Comparison of ENCODE assay signal across 8 cellular contexts in genomic region chr4:62709618-62710252, GRCh38.
A peak's percentile ranks its signal among the peaks of the same experiment; 100 is the strongest.
DNase-seq lines count a peak whose midpoint lies in the region; ATAC-seq and TF ChIP-seq lines count a peak whose summit lies in the region.

No MANE protein-coding gene starts in this region.

- no peaks in the 10 kb centered on the region for H3K79me2 ChIP-seq in GM23248 (ENCODE audit: insufficient read depth)

- no peaks in the 10 kb centered on the region for H3K9me3 ChIP-seq in GM23248 (ENCODE audit: low read depth)
- no peaks in the 10 kb centered on the region for H3K9me3 ChIP-seq in breast epithelium
- H3K9me3 ChIP-seq in right lobe of liver, result no peaks in the 10 kb centered on the region

- DNase-seq in GM23248, result peak; percentile 9
- DNase-seq in NCI-H510A (lab: John Stamatoyannopoulos, UW), result peak; percentile 16
- DNase-seq in breast epithelium (ENCODE audit: low spot score in 2 of 2), result no peak
- DNase-seq in right lobe of liver, result no peak
- DNase-seq in mesenteric fat pad (ENCODE audit: low spot score), result no peak

- 3 to 12% methylated on average over 3 of the region's 3 CpGs for WGBS in GM23248 (ENCODE audit: low coverage in 1 of 2, low lambda C conversion rate in 2 of 2, missing lambda C conversion rate in 2 of 2), 2 experiments
- WGBS in right lobe of liver (ENCODE audit: insufficient coverage, low coverage, low lambda C conversion rate, missing lambda C conversion rate), result 35% methylated on average over 3 of the region's 3 CpGs

- TF ChIP-seq CTCF in 22Rv1 (IDR thresholded peaks at IDR 0.05), result peak; percentile 73
- peak in 2 of 3 donors; percentile 27 to 29 for TF ChIP-seq CTCF in breast epithelium (IDR thresholded peaks at IDR 0.05)
- peak; percentile 39 to 55 (median 46) for TF ChIP-seq CTCF in right lobe of liver (IDR thresholded peaks at IDR 0.05)

- H3K27ac ChIP-seq in 22Rv1 (no peak overlapping the region), GM23248 (no peak overlapping the region), breast epithelium (no peak overlapping the region), right lobe of liver (no peak overlapping the region)

- ATAC-seq in right lobe of liver, result peak in 3 of 4 donors; percentile 39 to 52 (median 42)
- ATAC-seq in HG03460 (IDR thresholded peaks at IDR 0.05; ENCODE audit: unreplicated experiment), result no peak
- no peak for ATAC-seq in HG03457 (IDR thresholded peaks at IDR 0.05; ENCODE audit: unreplicated experiment)

- H3K9ac ChIP-seq in GM23248, result no peak overlapping the region

- no peaks in the 10 kb centered on the region for H3K27me3 ChIP-seq in GM23248 (replicated peaks; ENCODE audit: insufficient read depth)
- no peaks in the 10 kb centered on the region for H3K27me3 ChIP-seq in breast epithelium
- H3K27me3 ChIP-seq in right lobe of liver, result no peaks in the 10 kb centered on the region

- no peaks in the 10 kb centered on the region for H3K9me2 ChIP-seq in GM23248 (ENCODE audit: insufficient read depth)

- intact Hi-C loops in breast epithelium (cut with DNase I; ENCODE audit: low total_unique reads), result no loop called here
- intact Hi-C loops in right lobe of liver (cut with DNase I), result no loop called here

- H3K4me2 ChIP-seq in GM23248 (ENCODE audit: unreplicated experiment), result no peak overlapping the region

- H3K4me1 ChIP-seq in GM23248 (ENCODE audit: insufficient read depth), result no peaks in the 10 kb centered on the region
- no peaks in the 10 kb centered on the region for H3K4me1 ChIP-seq in breast epithelium
- H3K4me1 ChIP-seq in right lobe of liver, result no peaks in the 10 kb centered on the region

- no peaks in the 10 kb centered on the region for H3K36me3 ChIP-seq in GM23248 (ENCODE audit: low read depth)
- no peaks in the 10 kb centered on the region for H3K36me3 ChIP-seq in breast epithelium
- no peaks in the 10 kb centered on the region for H3K36me3 ChIP-seq in right lobe of liver

- in situ Hi-C loops in GM23248 (cut with MboI), result no loop called here

- H3K4me3 ChIP-seq in GM23248 (no peak overlapping the region), breast epithelium (peak overlapping the region in 1 of 3 donors; percentile 34), right lobe of liver (no peak overlapping the region)

- TF ChIP-seq POLR2A in breast epithelium (IDR thresholded peaks at IDR 0.05) (no peak), right lobe of liver (IDR thresholded peaks at IDR 0.05) (no peak)

- no peaks in the 10 kb centered on the region for H3F3A ChIP-seq in GM23248 (ENCODE audit: insufficient read depth)

- no peaks in the 10 kb centered on the region for H4K20me1 ChIP-seq in GM23248 (ENCODE audit: insufficient read depth)

- H2AFZ ChIP-seq in GM23248, result no peak overlapping the region

Comparison
In these comparisons a context has a peak if more than half of its experiments do, and no peak if none do; other contexts are left out.
1. DNase-seq: peak in GM23248 (single experiment) and NCI-H510A (single experiment); none in breast epithelium (0 of 2), right lobe of liver (0 of 3) and mesenteric fat pad (single experiment).
2. ATAC-seq: peak in right lobe of liver (3 of 4); none in HG03460 (single experiment) and HG03457 (single experiment).
3. Peak in every context shown above with its lines, with median percentiles within 50 percentile points of each other: CTCF ChIP-seq.